Comparison of ENCODE assay signal across 37 cellular contexts in the genomic region with DNA sequence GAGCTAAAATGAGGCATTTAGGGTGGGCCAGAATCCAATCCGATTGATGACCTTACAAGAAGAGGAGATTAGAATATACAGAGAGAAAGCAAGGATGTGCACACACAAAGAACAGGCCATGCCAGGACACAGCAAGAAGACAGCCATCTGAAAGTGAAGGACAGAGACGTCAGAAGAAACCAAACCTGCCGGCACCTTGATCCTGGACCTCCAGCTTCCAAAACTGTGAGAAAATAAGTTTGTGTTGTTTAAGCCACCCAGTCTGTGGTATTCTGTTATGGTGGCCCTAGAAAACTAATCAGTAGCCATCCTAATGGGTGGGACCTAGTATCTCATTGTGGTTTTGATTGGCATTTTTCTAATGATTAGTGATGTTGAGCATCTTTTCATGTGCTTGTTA. TPM values are rescaled to one million over a fixed set of nuclear protein-coding genes. Genes with fewer than 3 reads are reported as not detected.
"Had no signal": no experiment of that assay in that cellular context is flagged by ENCODE, and none has a peak within 500 bp of the region (broad histone marks: within the 10 kb centered on the region; RNA-seq: fewer than 3 reads in every experiment).

No MANE protein-coding gene starts in this region.

- H3K4me3 ChIP-seq: MG63 had no signal

- H3K27ac ChIP-seq: KMS-11 had no signal

- DNase-seq: Karpas-422, Kasumi-1, MG63, MM.1S, MV-4-11, NCI-H1048, NCI-H1092, NCI-H1092 treated with DMSO at 0.1 percent for 48 hours, NCI-H1105, NCI-H1105 treated with DMSO at 0.1 percent for 48 hours, NCI-H1417, NCI-H1417 treated with DMSO at 0.1 percent for 48 hours, NCI-H1436, NCI-H1436 treated with DMSO at 0.1 percent for 48 hours, NCI-H146, NCI-H1694, NCI-H1694 treated with DMSO at 0.1 percent for 48 hours, NCI-H187, NCI-H187 treated with DMSO at 0.1 percent for 48 hours, NCI-H1930, NCI-H2029, NCI-H2029 treated with DMSO at 0.1 percent for 48 hours, NCI-H2081, NCI-H2081 treated with DMSO at 0.1 percent for 48 hours, NCI-H2107, NCI-H2171, NCI-H2171 treated with DMSO at 0.1 percent for 48 hours, NCI-H2227 treated with DMSO at 0.1 percent for 48 hours, NCI-H226, NCI-H345, NCI-H446, NCI-H446 treated with DMSO at 0.1 percent for 48 hours, NCI-H510A, NCI-H510A treated with DMSO at 0.1 percent for 48 hours had no signal

- H3K27me3 ChIP-seq: MG63 had no signal

- H3K9me3 ChIP-seq: MG63 had no signal

- H3K36me3 ChIP-seq: MG63 had no signal

RNA-seq across cellular contexts. Expression of a gene that starts 41.7 kb away (rescaled TPM):
- total RNA-seq: MCF 10A, NCI-H460 had no signal
